Comparison of ENCODE assay signal across 10 cellular contexts in genomic region chr11:46912526-46913150, GRCh38. TPM values are rescaled to one million over a fixed set of nuclear protein-coding genes. Genes with fewer than 3 reads are reported as not detected.
DNase-seq lines count a peak whose midpoint lies in the region; ATAC-seq and TF ChIP-seq lines count a peak whose summit lies in the region.
"Had no signal": no experiment of that assay in that cellular context is flagged by ENCODE, and none has a peak within 500 bp of the region (broad histone marks: within the 10 kb centered on the region; RNA-seq: fewer than 3 reads in every experiment).

No MANE protein-coding gene starts in this region.

- CTCF ChIA-PET in IMR-90 (lab: Yijun Ruan, JAX) = interaction anchor here (0.6 to 1.8 kb wide), 2 partner anchors 117 to 240 kb away, joined by 3 to 13 read pairs; no protein-coding TSS in a partner anchor

- H3K4ac ChIP-seq in IMR-90 (ENCODE audit: low read depth, low read length) = peak overlapping the region; percentile 15

- peak overlapping the region; percentile 89 for H2AFZ ChIP-seq in IMR-90 (replicated peaks; ENCODE audit: low read length, poor library complexity)
- H2AFZ ChIP-seq in fibroblast of lung (ENCODE audit: low read length) = no peak overlapping the region

- peaks cover 16% of the 10 kb centered on the region for H3K4me1 Mint-ChIP-seq in progenitor cell of endocrine pancreas (ENCODE audit: low read depth)

- 0 out of 2 replicates have a peak overlapping the region, but pooled peaks have one; percentile 3 for H2BK20ac ChIP-seq in IMR-90 (ENCODE audit: low read depth, low read length)

- H3K36me3 ChIP-seq in IMR-90 (ENCODE audit: control insufficient read depth, insufficient read depth, low read length) (no peaks in the 10 kb centered on the region), fibroblast of lung (ENCODE audit: control insufficient read depth, insufficient read depth, low read length) (no peaks in the 10 kb centered on the region)
- H3K36me3 ChIP-seq: uterus had no signal

- ATAC-seq in IMR-90 (ENCODE audit: low read depth) = no peak
- ATAC-seq in left lobe of liver = no peak
- no peak for ATAC-seq in GM21619 (IDR thresholded peaks at IDR 0.05; ENCODE audit: unreplicated experiment)
- no peak for ATAC-seq in GM21367 (IDR thresholded peaks at IDR 0.05; ENCODE audit: unreplicated experiment)

- H3K79me1 ChIP-seq in IMR-90 (ENCODE audit: low read depth in 1 of 2, low read length in 2 of 2) = peaks cover 0 to 15% of the 10 kb centered on the region in 2 experiments; a peak in 3 of 4 replicates

- H4K5ac ChIP-seq in IMR-90 (ENCODE audit: low read depth, low read length) = no peak overlapping the region

- in situ Hi-C loops in IMR-90 (cut with MboI; ENCODE audit: low sequenced_read_pairs) = loop anchor here (10.0 kb wide), 1 partner anchor 242 kb away; no protein-coding TSS in a partner anchor

- peak overlapping the region; percentile 8; the same call in 1 of the 2 replicates for H3K4me2 ChIP-seq in IMR-90 (ENCODE audit: low read depth, low read length)
- peak overlapping the region; percentile 40 for H3K4me2 ChIP-seq in fibroblast of lung (ENCODE audit: extremely low read depth, insufficient read depth, low read length)

- intact Hi-C loops in IMR-90 (cut with micrococcal nuclease) = no loop called here

- no peak overlapping the region for H3K23ac ChIP-seq in IMR-90 (ENCODE audit: low read depth, low read length)

- H4K8ac ChIP-seq in IMR-90 (ENCODE audit: low read depth in 2 of 2, low read length in 2 of 2) = peak overlapping the region in 1 of 2 experiments; percentile 44; a peak in 1 of 4 replicates

- H3K4me1 ChIP-seq in IMR-90 (ENCODE audit: control insufficient read depth, insufficient read depth, low read length) (peaks cover 9% of the 10 kb centered on the region), fibroblast of lung (ENCODE audit: control insufficient read depth, extremely low read depth, insufficient read depth, low read length) (peaks cover 10% of the 10 kb centered on the region)
- H3K4me1 ChIP-seq: uterus had no signal

- no peak overlapping the region for H3K9ac ChIP-seq in IMR-90 (ENCODE audit: low read depth, low read length)
- no peak overlapping the region for H3K9ac ChIP-seq in fibroblast of lung (ENCODE audit: insufficient read depth, low read length)

- BruUV-seq in IMR-90 (replicated peaks; lab: Mats Ljungman, UMichigan) = no TSS peak

- H2BK120ac ChIP-seq in IMR-90 (ENCODE audit: low read depth, low read length) = no peak overlapping the region

- no peak overlapping the region for H3K18ac ChIP-seq in IMR-90 (ENCODE audit: low read depth, low read length)

- TF ChIP-seq CTCF in IMR-90 (conservative IDR thresholded peaks at IDR 0.05; ENCODE audit: low read depth, low read length) (no peak), fibroblast of lung (conservative IDR thresholded peaks at IDR 0.05 in 1 of 2, IDR thresholded peaks at IDR 0.05 in 1 of 2; ENCODE audit: low read depth in 1 of 2, low read length in 2 of 2) (no peak), progenitor cell of endocrine pancreas (IDR thresholded peaks at IDR 0.05; ENCODE audit: unreplicated experiment) (no peak)

- POLR2A ChIA-PET in IMR-90 (lab: Charles Lee; ENCODE audit: unreplicated experiment) = no interaction called here

- WGBS in IMR-90 (ENCODE audit: extremely low coverage in 2 of 2, insufficient read length in 1 of 2), 2 experiments = 53% methylated on average over 4 of the region's 13 CpGs; no CpG with 5 or more reads in 1 of the 2 experiments

- no peaks in the 10 kb centered on the region for H3K79me2 ChIP-seq in fibroblast of lung (ENCODE audit: control insufficient read depth, insufficient read depth, low read length)

- no peak overlapping the region for H4K91ac ChIP-seq in IMR-90 (ENCODE audit: insufficient read depth, low read depth, low read length)

- H3K27ac Mint-ChIP-seq in progenitor cell of endocrine pancreas = peak overlapping the region; percentile 88

- peaks cover 9% of the 10 kb centered on the region for H3K9me1 ChIP-seq in IMR-90 (ENCODE audit: insufficient read depth, low read length)

- H3K27me3 ChIP-seq in IMR-90 (ENCODE audit: control insufficient read depth, insufficient read depth, low read length) = no peaks in the 10 kb centered on the region
- H3K27me3 ChIP-seq in fibroblast of lung (ENCODE audit: control insufficient read depth, insufficient read depth, low read length) = no peaks in the 10 kb centered on the region
- H3K27me3 ChIP-seq: uterus had no signal

- H3K4me3 Mint-ChIP-seq in progenitor cell of endocrine pancreas (ENCODE audit: low read depth) = peak overlapping the region; percentile 69

- no peak overlapping the region for H3K27ac ChIP-seq in IMR-90 (ENCODE audit: insufficient read depth, low read length)
- H3K27ac ChIP-seq in fibroblast of lung (ENCODE audit: insufficient read depth, low read length) = no peak overlapping the region
- H3K27ac ChIP-seq: uterus had no signal

- no peak overlapping the region for H2AK5ac ChIP-seq in IMR-90 (ENCODE audit: low read depth, low read length)

- no peak overlapping the region for H3K4me3 ChIP-seq in IMR-90 (ENCODE audit: insufficient read depth, low read depth, low read length)
- no peak overlapping the region for H3K4me3 ChIP-seq in fibroblast of lung (replicated peaks in 1 of 4; ENCODE audit: control extremely low read depth in 1 of 4, insufficient read depth in 1 of 4, low read depth in 3 of 4, low read length in 4 of 4)
- H3K4me3 ChIP-seq: uterus had no signal

- peak overlapping the region; percentile 73; the same call in 1 of the 2 replicates for H3K14ac ChIP-seq in IMR-90 (replicated peaks; ENCODE audit: low read depth, low read length)

- H3K9me3 ChIP-seq in IMR-90 (ENCODE audit: control insufficient read depth, insufficient read depth, low read length) (no peaks in the 10 kb centered on the region), fibroblast of lung (ENCODE audit: control insufficient read depth, insufficient read depth, low read depth, low read length) (no peaks in the 10 kb centered on the region)
- H3K9me3 ChIP-seq: uterus had no signal

- no peak overlapping the region for H2BK15ac ChIP-seq in IMR-90 (ENCODE audit: low read depth, low read length)

- DNase-seq in IMR-90 (no peak), NCI-H82 (lab: John Stamatoyannopoulos, UW) (peak; percentile 54), fibroblast of lung (ENCODE audit: low read depth in 2 of 2) (peak in 1 of 2 donors; percentile 22), progenitor cell of endocrine pancreas (ENCODE audit: low spot score, unreplicated experiment) (no peak), NOMO-1 treated with dmso at 0.1 percent for 144 hours (lab: John Stamatoyannopoulos, UW; ENCODE audit: unreplicated experiment) (no peak), left lobe of liver (ENCODE audit: low spot score) (no peak)
- DNase-seq: EL, uterus had no signal

- TF ChIP-seq POLR2A in IMR-90 (IDR thresholded peaks at IDR 0.05; ENCODE audit: low read depth, low read length) = no peak

- peaks cover 45% of the 10 kb centered on the region for H3K27me3 Mint-ChIP-seq in progenitor cell of endocrine pancreas

- H3K56ac ChIP-seq in IMR-90 (ENCODE audit: extremely low read depth, insufficient read depth, low read length) = no peak overlapping the region

- dilution Hi-C loops in IMR-90 (cut with HindIII; ENCODE audit: low sequenced_read_pairs, unreplicated experiment) = no loop called here

- no peaks in the 10 kb centered on the region for H4K20me1 ChIP-seq in IMR-90 (ENCODE audit: insufficient read depth, low read length)
- H4K20me1 ChIP-seq in fibroblast of lung (ENCODE audit: control insufficient read depth, extremely low read depth, insufficient read depth, low read length) = no peaks in the 10 kb centered on the region

- H3K36me3 Mint-ChIP-seq in progenitor cell of endocrine pancreas (ENCODE audit: insufficient read depth) = no peaks in the 10 kb centered on the region

- H3K9me3 Mint-ChIP-seq in progenitor cell of endocrine pancreas (ENCODE audit: low read depth) = no peaks in the 10 kb centered on the region

- H2BK5ac ChIP-seq in IMR-90 (ENCODE audit: low read depth, low read length, poor library complexity, severe bottlenecking) = no peak overlapping the region

- no peak for TF ChIP-seq RAD21 in IMR-90 (IDR thresholded peaks at IDR 0.05; ENCODE audit: low read length)

- H2AK9ac ChIP-seq in IMR-90 (replicated peaks; ENCODE audit: low read depth, low read length, poor library complexity) = peak overlapping the region; percentile 17

TF ChIP-seq in IMR-90, 13 proteins besides CTCF, POLR2A, EP300 and RAD21 (continues in another document):
- TF ChIP-seq RCOR1 (IDR thresholded peaks at IDR 0.05; ENCODE audit: insufficient replicate concordance, low read length) = no peak
- TF ChIP-seq RFX5 (IDR thresholded peaks at IDR 0.05; ENCODE audit: low read depth, low read length) = no peak
- TF ChIP-seq CHD1 (IDR thresholded peaks at IDR 0.05; ENCODE audit: low read depth, low read length) = no peak
- TF ChIP-seq CEBPB (IDR thresholded peaks at IDR 0.05; ENCODE audit: low read depth, low read length) = no peak
- TF ChIP-seq, protein P1, sequence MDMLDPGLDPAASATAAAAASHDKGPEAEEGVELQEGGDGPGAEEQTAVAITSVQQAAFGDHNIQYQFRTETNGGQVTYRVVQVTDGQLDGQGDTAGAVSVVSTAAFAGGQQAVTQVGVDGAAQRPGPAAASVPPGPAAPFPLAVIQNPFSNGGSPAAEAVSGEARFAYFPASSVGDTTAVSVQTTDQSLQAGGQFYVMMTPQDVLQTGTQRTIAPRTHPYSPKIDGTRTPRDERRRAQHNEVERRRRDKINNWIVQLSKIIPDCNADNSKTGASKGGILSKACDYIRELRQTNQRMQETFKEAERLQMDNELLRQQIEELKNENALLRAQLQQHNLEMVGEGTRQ (IDR thresholded peaks at IDR 0.05; ENCODE audit: low read depth, low read length) = no peak
- TF ChIP-seq MAZ (IDR thresholded peaks at IDR 0.05; ENCODE audit: borderline replicate concordance, low read depth, low read length) = no peak

RNA-seq across cellular contexts. Expression of gene LRP4, which starts 5.7 kb away (rescaled TPM):
- 3.9 and 4.1 TPM in 2 replicates for total RNA-seq in IMR-90 (2012; rRNA removed)
- polyA plus RNA-seq in IMR-90 (2012; rRNA removed) = 5.1 and 5.8 TPM in 2 replicates
- 3.2 and 3.3 TPM in 2 replicates for polyA plus RNA-seq in IMR-90 (2012; cell fraction: cytosol; rRNA removed)
- polyA plus RNA-seq in IMR-90 (2012; cell fraction: nucleus; rRNA removed; ENCODE audit: low replicate concordance) = 8.7 and 11.6 TPM in 2 replicates
- 1.3 TPM in 2 replicates for total RNA-seq in fibroblast of lung
- 2.9 and 3.3 TPM in 2 replicates for polyA plus RNA-seq in fibroblast of lung
- polyA plus RNA-seq in fibroblast of lung (2012) = 3.7 and 3.8 TPM in 2 replicates
- polyA minus RNA-seq in fibroblast of lung (ENCODE audit: low replicate concordance) = 24.3 and 56.5 TPM in 2 replicates
- total RNA-seq in progenitor cell of endocrine pancreas = 8.7 and 11.0 TPM in 2 replicates
- total RNA-seq in left lobe of liver = 0.50 TPM

RNA-seq across cellular contexts. Expression of gene CSTPP1, which starts 23.9 kb away (rescaled TPM):
- total RNA-seq in IMR-90 (2012; rRNA removed) = 21.1 and 22.0 TPM in 2 replicates
- polyA plus RNA-seq in IMR-90 (2012; rRNA removed) = 35.7 and 36.6 TPM in 2 replicates
- polyA plus RNA-seq in IMR-90 (2012; cell fraction: cytosol; rRNA removed) = 40.1 and 40.4 TPM in 2 replicates
- polyA plus RNA-seq in IMR-90 (2012; cell fraction: nucleus; rRNA removed; ENCODE audit: low replicate concordance) = 25.2 and 32.4 TPM in 2 replicates
- total RNA-seq in fibroblast of lung = 13.9 and 15.5 TPM in 2 replicates
- 34.1 TPM in 2 replicates for polyA plus RNA-seq in fibroblast of lung
- polyA plus RNA-seq in fibroblast of lung (2012) = 28.8 and 36.7 TPM in 2 replicates
- polyA minus RNA-seq in fibroblast of lung (ENCODE audit: low replicate concordance) = 34.8 and 41.2 TPM in 2 replicates
- 63.3 and 66.1 TPM in 2 replicates for total RNA-seq in progenitor cell of endocrine pancreas
- total RNA-seq in left lobe of liver = 4.1 TPM
